Comparison of ENCODE assay signal across 14 cellular contexts in genomic region chr1:1627842-1628655, GRCh38. TPM values are rescaled to one million over a fixed set of nuclear protein-coding genes. Genes with fewer than 3 reads are reported as not detected.
DNase-seq lines count a peak whose midpoint lies in the region; ATAC-seq, FAIRE-seq and TF ChIP-seq lines count a peak whose summit lies in the region.
"Had no signal": no experiment of that assay in that cellular context is flagged by ENCODE, and none has a peak within 500 bp of the region (broad histone marks: within the 10 kb centered on the region; RNA-seq: fewer than 3 reads in every experiment).

No MANE protein-coding gene starts in this region.

- H3K27ac ChIP-seq in left ventricle myocardium inferior (replicated peaks) (no peak overlapping the region), K562 (ENCODE audit: extremely low read depth, low read depth, low read length) (no peak overlapping the region), mesendoderm (ENCODE audit: low read depth, low read length) (no peak overlapping the region)

- H3K79me2 ChIP-seq in K562 (ENCODE audit: control insufficient read depth, insufficient read depth, low read length) (no peaks in the 10 kb centered on the region), mesendoderm (ENCODE audit: control insufficient read depth, insufficient read depth, low read length) (no peaks in the 10 kb centered on the region)

- peaks cover 47% of the 10 kb centered on the region for H3K4me1 ChIP-seq in left ventricle myocardium inferior
- peaks cover 0 to 64% of the 10 kb centered on the region in 2 experiments; a peak in 3 of 5 replicates for H3K4me1 ChIP-seq in K562 (replicated peaks in 1 of 2; ENCODE audit: control insufficient read depth in 2 of 2, insufficient read depth in 2 of 2, low read length in 2 of 2)
- no peaks in the 10 kb centered on the region for H3K4me1 ChIP-seq in mesendoderm (ENCODE audit: control insufficient read depth, low read depth, low read length)

- TF ChIP-seq CTCF in left ventricle myocardium inferior (IDR thresholded peaks at IDR 0.05; ENCODE audit: borderline replicate concordance) (no peak), K562 (IDR thresholded peaks at IDR 0.05 in 2 of 3, conservative IDR thresholded peaks at IDR 0.05 in 1 of 3; ENCODE audit: insufficient read depth in 2 of 3, low read depth in 1 of 3, low read length in 3 of 3) (no peak)

- ATAC-seq in Right ventricle myocardium superior (ENCODE audit: poor library complexity) (no peak), K562 (no peak), GM19035 (IDR thresholded peaks at IDR 0.05; ENCODE audit: unreplicated experiment) (no peak)

- no peak overlapping the region for H3K4ac ChIP-seq in mesendoderm (ENCODE audit: low read depth, low read length)

- H3K4me3 ChIP-seq in left ventricle myocardium inferior (no peak overlapping the region), K562 (no peak overlapping the region), mesendoderm (ENCODE audit: low read length) (no peak overlapping the region)

- H3K27me3 ChIP-seq in left ventricle myocardium inferior (ENCODE audit: low read depth), result peaks cover 34% of the 10 kb centered on the region
- H3K27me3 ChIP-seq in K562 (ENCODE audit: control insufficient read depth in 2 of 2, insufficient read depth in 2 of 2, low read length in 2 of 2), result no peaks in the 10 kb centered on the region
- peaks cover 2% of the 10 kb centered on the region for H3K27me3 ChIP-seq in mesendoderm (ENCODE audit: insufficient read depth, low read length, poor library complexity)

- no peaks in the 10 kb centered on the region for H3K79me1 ChIP-seq in mesendoderm (ENCODE audit: low read length)

- no peak overlapping the region for H3K18ac ChIP-seq in mesendoderm (ENCODE audit: low read length)

- H4K8ac ChIP-seq in mesendoderm (ENCODE audit: low read depth, low read length), result no peak overlapping the region

- H2BK120ac ChIP-seq in mesendoderm (ENCODE audit: low read depth, low read length), result no peak overlapping the region

- no peak for TF ChIP-seq EP300 in K562 (IDR thresholded peaks at IDR 0.05; ENCODE audit: low read length)

- H2AK5ac ChIP-seq in mesendoderm (ENCODE audit: low read length), result no peak overlapping the region

- H2BK5ac ChIP-seq in mesendoderm (ENCODE audit: low read length), result no peak overlapping the region

- TF ChIP-seq POLR2A in K562 (conservative IDR thresholded peaks at IDR 0.05), result no peak

- H2BK15ac ChIP-seq in mesendoderm (replicated peaks; ENCODE audit: low read depth), result no peak overlapping the region

- WGBS in K562 (ENCODE audit: insufficient coverage, low coverage, missing lambda C conversion rate), result 79% methylated on average over 40 of the region's 50 CpGs
- WGBS in mesendoderm (ENCODE audit: extremely low coverage, insufficient coverage, low lambda C conversion rate), result no CpG with 5 or more reads among the region's 50 CpGs

- H3K23ac ChIP-seq in mesendoderm (ENCODE audit: low read length), result no peak overlapping the region

- no peak for FAIRE-seq in K562 (lab: Jason Lieb, UNC)
- FAIRE-seq: frontal cortex had no signal

- peaks cover 35% of the 10 kb centered on the region for H3K36me3 ChIP-seq in left ventricle myocardium inferior
- H3K36me3 ChIP-seq in K562 (ENCODE audit: control insufficient read depth, insufficient read depth, low read length), result no peaks in the 10 kb centered on the region
- no peaks in the 10 kb centered on the region for H3K36me3 ChIP-seq in mesendoderm (ENCODE audit: control insufficient read depth, insufficient read depth, low read length)

- intact Hi-C loops in Right ventricle myocardium superior (cut with DNase I) (no loop called here), left ventricle myocardium inferior (cut with micrococcal nuclease) (no loop called here), K562 (cut with micrococcal nuclease) (no loop called here)

- POLR2A ChIA-PET in K562 (lab: Yijun Ruan, JAX), result no interaction called here

- H3K9me3 ChIP-seq in left ventricle myocardium inferior (replicated peaks) (no peaks in the 10 kb centered on the region), K562 (replicated peaks; ENCODE audit: control insufficient read depth, insufficient read depth, low read depth, low read length) (no peaks in the 10 kb centered on the region)

- in situ Hi-C loops in K562 (cut with MboI) (no loop called here), ACHN (cut with HindIII; ENCODE audit: low pct_ligation_motif_present, low pct_unique_long_range_greater_than_20kb, low sequenced_read_pairs) (no loop called here)

- H3K9ac ChIP-seq in K562 (ENCODE audit: insufficient read depth in 1 of 2, low read depth in 2 of 2, low read length in 2 of 2) (peak overlapping the region in 1 of 2 experiments; percentile 68; a peak in 1 of 4 replicates), mesendoderm (ENCODE audit: low read length) (no peak overlapping the region)

- no peak overlapping the region for H4K5ac ChIP-seq in mesendoderm (ENCODE audit: low read length)

- no peak overlapping the region for H2AFZ ChIP-seq in K562 (ENCODE audit: low read depth, low read length)

- no peaks in the 10 kb centered on the region for H3K9me1 ChIP-seq in K562 (ENCODE audit: control insufficient read depth, insufficient read depth, low read length)

- H3K56ac ChIP-seq in mesendoderm (ENCODE audit: low read length), result peak overlapping the region; percentile 87

- CTCF ChIA-PET in K562 (lab: Yijun Ruan, JAX; ENCODE audit: low intra/inter-chr PET ratio), result no interaction called here

- H4K20me1 ChIP-seq in K562 (replicated peaks; ENCODE audit: control insufficient read depth, insufficient read depth, low read length), result no peaks in the 10 kb centered on the region

- TF ChIP-seq RAD21 in K562 (CRISPR knock-in tag; conservative IDR thresholded peaks at IDR 0.05 in 1 of 2, IDR thresholded peaks at IDR 0.05 in 1 of 2), result no peak

- H3K4me2 ChIP-seq in K562 (ENCODE audit: insufficient read depth, low read length), result no peak overlapping the region; the same call in 1 of the 2 replicates
- H3K4me2 ChIP-seq in mesendoderm (ENCODE audit: low read length), result no peak overlapping the region

- DNase-seq in Right ventricle myocardium superior, result peak; percentile 45
- DNase-seq in left ventricle myocardium inferior, result no peak
- no peak for DNase-seq in K562 (ENCODE audit: extremely low read depth in 1 of 4, low spot score in 3 of 4)
- DNase-seq in mesendoderm, result no peak
- DNase-seq in ureter (ENCODE audit: low spot score), result peak; percentile 46
- DNase-seq in ACHN, result no peak
- DNase-seq in NCI-H2171 (lab: John Stamatoyannopoulos, UW), result no peak
- DNase-seq: amygdala, dermis blood vessel endothelial cell, HCEC 1CT, kidney glomerular epithelial cell, NCI-H1417 had no signal

- no TSS peak for BruUV-seq in K562 (replicated peaks; lab: Mats Ljungman, UMichigan)

RNA-seq across cellular contexts. Expression of gene MMP23B, which starts 3.9 kb away (rescaled TPM):
- 25.1 TPM for total RNA-seq in Right ventricle myocardium superior
- total RNA-seq in left ventricle myocardium inferior, result 93.8 TPM
- total RNA-seq in K562 (2011; cell fraction: chromatin; rRNA removed; ENCODE audit: low replicate concordance), result 1.7 and 4.4 TPM in 2 replicates
- 4.9 and 5.5 TPM in 2 replicates for total RNA-seq in K562 (2011; cell fraction: nucleolus; rRNA removed)
- total RNA-seq in K562 (2011; cell fraction: nucleoplasm; rRNA removed), result 1.3 and 2.1 TPM in 2 replicates
- total RNA-seq in K562 (2014; rRNA removed), result 0.65 and 1.2 TPM in 2 replicates
- total RNA-seq in K562 (2014; rRNA removed; fragmentation: Illumina TruSeq; extraction: Trizol), result not detected in 2 replicates
- total RNA-seq in K562 (2015; rRNA removed; fragmentation: Illumina TruSeq; extraction: Trizol), result not detected in 2 replicates
- 0.38 and 1.3 TPM in 2 replicates for total RNA-seq in K562 (2021)
- polyA plus RNA-seq in K562 (2011; rRNA removed), result 0.30 and 0.45 TPM in 2 replicates
- 0.27 and 1.3 TPM in 2 replicates for polyA plus RNA-seq in K562 (2011; cell fraction: cytosol; rRNA removed)
- polyA plus RNA-seq in K562 (2011; cell fraction: nucleus; rRNA removed), result 2.7 and 9.6 TPM in 2 replicates
- 0.83 and 2.5 TPM in 2 replicates for polyA plus RNA-seq in K562 (2012)
- polyA plus RNA-seq in K562 (2014; fragmentation: Illumina TruSeq; extraction: Trizol), result not detected in 2 replicates
- not detected for polyA plus RNA-seq in K562 (2014; fragmentation: Nextera tagmentation; extraction: Ambion mirVana)
- 0.28 and 0.80 TPM in 2 replicates for polyA plus RNA-seq in K562 (2014; rRNA removed)
- polyA minus RNA-seq in K562 (2011; rRNA and poly(A)+ RNA removed), result not detected in 2 replicates
- polyA minus RNA-seq in K562 (2011; cell fraction: cytosol; rRNA and poly(A)+ RNA removed), result not detected in 2 replicates
- 0.44 and 2.0 TPM in 2 replicates for polyA minus RNA-seq in K562 (2011; cell fraction: nucleus; rRNA and poly(A)+ RNA removed)
- 7.0 TPM for polyA plus RNA-seq in mesendoderm (2013, experiment 1 of 2)
- 6.5 TPM for polyA plus RNA-seq in mesendoderm (2013, experiment 2 of 2)
- total RNA-seq in ureter, result 16.6 TPM
- total RNA-seq: dermis blood vessel endothelial cell had no signal

RNA-seq across cellular contexts. Expression of gene MIB2, which starts 12.7 kb away (rescaled TPM):
- 110 TPM for total RNA-seq in Right ventricle myocardium superior
- 129 TPM for total RNA-seq in left ventricle myocardium inferior
- total RNA-seq in K562 (2011; cell fraction: chromatin; rRNA removed; ENCODE audit: low replicate concordance), result 59.7 and 195 TPM in 2 replicates
- total RNA-seq in K562 (2011; cell fraction: nucleolus; rRNA removed), result 141 and 146 TPM in 2 replicates
- 57.8 and 65.2 TPM in 2 replicates for total RNA-seq in K562 (2011; cell fraction: nucleoplasm; rRNA removed)
- total RNA-seq in K562 (2014; rRNA removed), result 13.1 and 18.6 TPM in 2 replicates
- 0.48 and 0.62 TPM in 2 replicates for total RNA-seq in K562 (2014; rRNA removed; fragmentation: Illumina TruSeq; extraction: Trizol)
- 3.1 and 4.9 TPM in 2 replicates for total RNA-seq in K562 (2015; rRNA removed; fragmentation: Illumina TruSeq; extraction: Trizol)
- total RNA-seq in K562 (2021), result 17.0 and 17.2 TPM in 2 replicates
- 6.6 and 10.1 TPM in 2 replicates for polyA plus RNA-seq in K562 (2011; rRNA removed)
- 9.9 and 25.0 TPM in 2 replicates for polyA plus RNA-seq in K562 (2011; cell fraction: cytosol; rRNA removed)
- polyA plus RNA-seq in K562 (2011; cell fraction: nucleus; rRNA removed), result 105 and 181 TPM in 2 replicates
- polyA plus RNA-seq in K562 (2012), result 16.8 and 55.2 TPM in 2 replicates
- polyA plus RNA-seq in K562 (2014; fragmentation: Illumina TruSeq; extraction: Trizol), result 0.80 and 1.4 TPM in 2 replicates
- under 1 TPM in 1 of 2 experiments, not detected in 1; 0.04 TPM for polyA plus RNA-seq in K562 (2014; fragmentation: Nextera tagmentation; extraction: Ambion mirVana)
- polyA plus RNA-seq in K562 (2014; rRNA removed), result 12.0 and 16.8 TPM in 2 replicates
- polyA minus RNA-seq in K562 (2011; rRNA and poly(A)+ RNA removed), result 4.4 and 5.2 TPM in 2 replicates
- polyA minus RNA-seq in K562 (2011; cell fraction: cytosol; rRNA and poly(A)+ RNA removed), result 7.8 and 14.8 TPM in 2 replicates
- polyA minus RNA-seq in K562 (2011; cell fraction: nucleus; rRNA and poly(A)+ RNA removed), result 40.3 and 45.4 TPM in 2 replicates
- polyA plus RNA-seq in mesendoderm (2013, experiment 1 of 2), result 38.7 TPM
- 40.8 TPM for polyA plus RNA-seq in mesendoderm (2013, experiment 2 of 2)
- total RNA-seq in ureter, result 64.5 TPM

RNA-seq across cellular contexts. Expression of gene FNDC10, which starts 28.1 kb away (rescaled TPM):
- total RNA-seq in Right ventricle myocardium superior (2.0 TPM), left ventricle myocardium inferior (3.6 TPM), K562 (2014; rRNA removed) (2.2 and 3.1 TPM in 2 replicates), K562 (2014; rRNA removed; fragmentation: Illumina TruSeq; extraction: Trizol) (0.29 TPM in 1 of 2 replicates, not detected in the other), K562 (2015; rRNA removed; fragmentation: Illumina TruSeq; extraction: Trizol) (2.9 and 3.8 TPM in 2 replicates), K562 (2021) (6.3 and 7.7 TPM in 2 replicates), ureter (4.1 TPM)
- 0.83 and 3.0 TPM in 2 replicates for total RNA-seq in K562 (2011; cell fraction: chromatin; rRNA removed; ENCODE audit: low replicate concordance)
- 3.7 and 4.7 TPM in 2 replicates for total RNA-seq in K562 (2011; cell fraction: nucleolus; rRNA removed)
- total RNA-seq in K562 (2011; cell fraction: nucleoplasm; rRNA removed), result 2.1 and 4.0 TPM in 2 replicates
- polyA plus RNA-seq in K562 (2011; rRNA removed) (1.4 and 2.3 TPM in 2 replicates), K562 (2014; fragmentation: Illumina TruSeq; extraction: Trizol) (1.6 and 4.4 TPM in 2 replicates), K562 (2014; fragmentation: Nextera tagmentation; extraction: Ambion mirVana) (under 1 TPM; 0.08 to 0.11 TPM), K562 (2014; rRNA removed) (3.2 and 5.5 TPM in 2 replicates)
- polyA plus RNA-seq in K562 (2011; cell fraction: cytosol; rRNA removed), result 4.3 and 18.6 TPM in 2 replicates
- polyA plus RNA-seq in K562 (2011; cell fraction: nucleus; rRNA removed), result 2.5 and 5.4 TPM in 2 replicates
- polyA plus RNA-seq in K562 (2012), result 6.7 and 7.8 TPM in 2 replicates
- 0.45 and 1.0 TPM in 2 replicates for polyA minus RNA-seq in K562 (2011; rRNA and poly(A)+ RNA removed)
- 7.0 and 9.5 TPM in 2 replicates for polyA minus RNA-seq in K562 (2011; cell fraction: cytosol; rRNA and poly(A)+ RNA removed)
- 2.7 and 3.0 TPM in 2 replicates for polyA minus RNA-seq in K562 (2011; cell fraction: nucleus; rRNA and poly(A)+ RNA removed)
- polyA plus RNA-seq in mesendoderm (2013, experiment 1 of 2), result 3.8 TPM
- polyA plus RNA-seq in mesendoderm (2013, experiment 2 of 2), result 4.0 TPM

RNA-seq across cellular contexts. Expression of gene CDK11B, which starts 30.8 kb away (rescaled TPM):
- 23.6 TPM for total RNA-seq in Right ventricle myocardium superior
- 24.3 TPM for total RNA-seq in left ventricle myocardium inferior
- total RNA-seq in K562 (2011; cell fraction: chromatin; rRNA removed; ENCODE audit: low replicate concordance), result 24.3 and 27.2 TPM in 2 replicates
- 12.2 and 15.8 TPM in 2 replicates for total RNA-seq in K562 (2011; cell fraction: nucleolus; rRNA removed)
- total RNA-seq in K562 (2011; cell fraction: nucleoplasm; rRNA removed), result 12.0 TPM in 2 replicates
- total RNA-seq in K562 (2014; rRNA removed), result 28.3 and 29.8 TPM in 2 replicates
- 13.3 and 18.5 TPM in 2 replicates for total RNA-seq in K562 (2014; rRNA removed; fragmentation: Illumina TruSeq; extraction: Trizol)
- total RNA-seq in K562 (2015; rRNA removed; fragmentation: Illumina TruSeq; extraction: Trizol), result 18.6 and 19.5 TPM in 2 replicates
- total RNA-seq in K562 (2021), result 27.7 and 34.7 TPM in 2 replicates
- polyA plus RNA-seq in K562 (2011; rRNA removed), result 6.2 and 6.5 TPM in 2 replicates
- 6.4 and 10.3 TPM in 2 replicates for polyA plus RNA-seq in K562 (2011; cell fraction: cytosol; rRNA removed)
- 28.0 and 40.4 TPM in 2 replicates for polyA plus RNA-seq in K562 (2011; cell fraction: nucleus; rRNA removed)
- 42.4 and 48.6 TPM in 2 replicates for polyA plus RNA-seq in K562 (2012)
- polyA plus RNA-seq in K562 (2014; fragmentation: Illumina TruSeq; extraction: Trizol), result 50.8 and 52.2 TPM in 2 replicates
- 1 to 10 TPM; 2.8 to 3.1 TPM for polyA plus RNA-seq in K562 (2014; fragmentation: Nextera tagmentation; extraction: Ambion mirVana)
- polyA plus RNA-seq in K562 (2014; rRNA removed), result 33.1 and 42.2 TPM in 2 replicates
- 2.8 and 3.3 TPM in 2 replicates for polyA minus RNA-seq in K562 (2011; rRNA and poly(A)+ RNA removed)
- 5.3 and 6.9 TPM in 2 replicates for polyA minus RNA-seq in K562 (2011; cell fraction: cytosol; rRNA and poly(A)+ RNA removed)
- polyA minus RNA-seq in K562 (2011; cell fraction: nucleus; rRNA and poly(A)+ RNA removed), result 3.8 and 5.3 TPM in 2 replicates
- 39.1 TPM for polyA plus RNA-seq in mesendoderm (2013, experiment 1 of 2)
- polyA plus RNA-seq in mesendoderm (2013, experiment 2 of 2), result 38.3 TPM
- 20.2 TPM for total RNA-seq in ureter

RNA-seq across cellular contexts. Expression of gene SSU72, which starts 53.4 kb away (rescaled TPM):
- total RNA-seq in Right ventricle myocardium superior (106 TPM), left ventricle myocardium inferior (104 TPM), K562 (2014; rRNA removed) (157 and 175 TPM in 2 replicates), K562 (2014; rRNA removed; fragmentation: Illumina TruSeq; extraction: Trizol) (75.3 and 77.6 TPM in 2 replicates), K562 (2015; rRNA removed; fragmentation: Illumina TruSeq; extraction: Trizol) (79.3 and 80.4 TPM in 2 replicates), K562 (2021) (185 and 187 TPM in 2 replicates), ureter (116 TPM)
- total RNA-seq in K562 (2011; cell fraction: chromatin; rRNA removed; ENCODE audit: low replicate concordance), result 158 and 318 TPM in 2 replicates
- total RNA-seq in K562 (2011; cell fraction: nucleolus; rRNA removed), result 177 TPM in 2 replicates
- 165 and 176 TPM in 2 replicates for total RNA-seq in K562 (2011; cell fraction: nucleoplasm; rRNA removed)
- polyA plus RNA-seq in K562 (2011; rRNA removed) (77.5 and 94.6 TPM in 2 replicates), K562 (2014; fragmentation: Illumina TruSeq; extraction: Trizol) (184 and 187 TPM in 2 replicates), K562 (2014; fragmentation: Nextera tagmentation; extraction: Ambion mirVana) (10 to 100 TPM; 70.8 to 90.8 TPM), K562 (2014; rRNA removed) (201 and 217 TPM in 2 replicates)
- 108 and 136 TPM in 2 replicates for polyA plus RNA-seq in K562 (2011; cell fraction: cytosol; rRNA removed)
- 118 and 152 TPM in 2 replicates for polyA plus RNA-seq in K562 (2011; cell fraction: nucleus; rRNA removed)
- polyA plus RNA-seq in K562 (2012), result 185 and 187 TPM in 2 replicates
- polyA minus RNA-seq in K562 (2011; rRNA and poly(A)+ RNA removed), result 79.6 and 115 TPM in 2 replicates
- polyA minus RNA-seq in K562 (2011; cell fraction: cytosol; rRNA and poly(A)+ RNA removed), result 73.7 and 101 TPM in 2 replicates
- polyA minus RNA-seq in K562 (2011; cell fraction: nucleus; rRNA and poly(A)+ RNA removed), result 42.8 and 44.6 TPM in 2 replicates
- 173 TPM for polyA plus RNA-seq in mesendoderm (2013, experiment 1 of 2)
- polyA plus RNA-seq in mesendoderm (2013, experiment 2 of 2), result 175 TPM

Comparison
In these comparisons a context has a peak if more than half of its experiments do, and no peak if none do; other contexts are left out.
1. DNase-seq: peak in Right ventricle myocardium superior (single experiment) and ureter (single experiment); none in left ventricle myocardium inferior (single experiment), K562 (0 of 4), mesendoderm (single experiment), ACHN (single experiment) and NCI-H2171 (single experiment).